In the genomic region with DNA sequence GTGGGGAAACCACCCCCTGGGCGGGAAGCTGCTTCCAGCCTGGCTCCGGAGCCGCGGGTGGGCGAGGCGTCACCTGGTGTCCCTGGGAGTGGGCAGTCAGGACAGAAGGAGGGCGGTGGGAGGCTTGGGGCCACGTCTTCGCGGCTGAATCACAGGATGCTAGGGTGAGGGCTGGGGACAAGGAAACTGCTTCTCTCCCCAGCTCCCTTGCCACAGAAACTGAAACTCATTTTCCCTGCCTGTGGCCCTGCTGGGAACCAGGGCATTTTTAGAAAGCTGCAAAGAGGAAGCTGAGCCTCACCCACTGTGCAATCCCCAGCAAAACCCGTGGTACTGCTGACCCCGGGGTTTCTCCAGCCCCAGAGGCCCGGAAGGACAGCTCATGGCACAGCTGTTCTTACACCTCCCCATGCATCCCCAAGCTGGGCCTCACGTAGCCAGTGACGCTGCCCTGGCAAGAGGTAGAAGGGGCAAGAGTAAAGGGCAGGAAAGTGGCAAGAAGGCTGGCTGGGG, we compare ENCODE assay signal across 8 cellular contexts. TPM values are rescaled to one million over a fixed set of nuclear protein-coding genes. Genes with fewer than 3 reads are reported as not detected.
DNase-seq lines count a peak whose midpoint lies in the region; ATAC-seq and TF ChIP-seq lines count a peak whose summit lies in the region.

No MANE protein-coding gene starts in this region.

- DNase-seq in EH (ENCODE audit: low read depth), result peak; percentile 90
- DNase-seq in M059J (ENCODE audit: low read depth), result peak; percentile 81
- DNase-seq in activated T-helper 1 cell treated with anti-CD3 and anti-CD28 coated beads, Interleukin-12 subunit alpha, Interleukin-12 subunit beta, Interleukin-2, Interleukin-4 antibody, amounts not matched to agents 30 ng/mL and 10 ng/mL and 1 ng/mL, durations not matched to agents 14 hours and 24 hours and 36 hours (ENCODE audit: low spot score), result peak; percentile 61
- peak; percentile 87 for DNase-seq in fibroblast of pulmonary artery (ENCODE audit: low read depth)
- DNase-seq in osteocyte (ENCODE audit: extremely low spot score, unreplicated experiment), result peak; percentile 91
- no peak for DNase-seq in D341Med (ENCODE audit: low spot score)
- DNase-seq in NCI-H1092 (lab: John Stamatoyannopoulos, UW), result no peak

- peak overlapping the region; percentile 95 for H3K27ac Mint-ChIP-seq in activated T-helper 1 cell treated with anti-CD3 and anti-CD28 coated beads, Interleukin-12 subunit alpha, Interleukin-12 subunit beta, Interleukin-2, Interleukin-4 antibody, amounts not matched to agents 30 ng/mL and 10 ng/mL and 1 ng/mL, durations not matched to agents 14 hours and 24 hours and 36 hours
- H3K27ac Mint-ChIP-seq in osteocyte (ENCODE audit: unreplicated experiment), result peak overlapping the region; percentile 95

- H3K4me1 Mint-ChIP-seq in activated T-helper 1 cell treated with anti-CD3 and anti-CD28 coated beads, Interleukin-12 subunit alpha, Interleukin-12 subunit beta, Interleukin-2, Interleukin-4 antibody, amounts not matched to agents 30 ng/mL and 10 ng/mL and 1 ng/mL, durations not matched to agents 14 hours and 24 hours and 36 hours (ENCODE audit: low read depth), result peaks cover 56% of the 10 kb centered on the region
- peaks cover 43% of the 10 kb centered on the region for H3K4me1 Mint-ChIP-seq in osteocyte (ENCODE audit: unreplicated experiment)

- H3K4me3 Mint-ChIP-seq in activated T-helper 1 cell treated with anti-CD3 and anti-CD28 coated beads, Interleukin-12 subunit alpha, Interleukin-12 subunit beta, Interleukin-2, Interleukin-4 antibody, amounts not matched to agents 30 ng/mL and 10 ng/mL and 1 ng/mL, durations not matched to agents 14 hours and 24 hours and 36 hours, result peak overlapping the region; percentile 85
- peak overlapping the region; percentile 54 for H3K4me3 Mint-ChIP-seq in osteocyte (ENCODE audit: unreplicated experiment)

- H3K9me3 Mint-ChIP-seq in activated T-helper 1 cell treated with anti-CD3 and anti-CD28 coated beads, Interleukin-12 subunit alpha, Interleukin-12 subunit beta, Interleukin-2, Interleukin-4 antibody, amounts not matched to agents 30 ng/mL and 10 ng/mL and 1 ng/mL, durations not matched to agents 14 hours and 24 hours and 36 hours, result no peaks in the 10 kb centered on the region
- H3K9me3 Mint-ChIP-seq in osteocyte (ENCODE audit: unreplicated experiment), result no peaks in the 10 kb centered on the region

- H3K27me3 Mint-ChIP-seq in activated T-helper 1 cell treated with anti-CD3 and anti-CD28 coated beads, Interleukin-12 subunit alpha, Interleukin-12 subunit beta, Interleukin-2, Interleukin-4 antibody, amounts not matched to agents 30 ng/mL and 10 ng/mL and 1 ng/mL, durations not matched to agents 14 hours and 24 hours and 36 hours (ENCODE audit: insufficient read depth), result no peaks in the 10 kb centered on the region
- H3K27me3 Mint-ChIP-seq in osteocyte (ENCODE audit: unreplicated experiment), result no peaks in the 10 kb centered on the region

- peak; percentile 39 for ATAC-seq in GM21447 (IDR thresholded peaks at IDR 0.05; ENCODE audit: unreplicated experiment)

- H3K4me3 ChIP-seq in fibroblast of pulmonary artery (replicated peaks; ENCODE audit: low read depth, low read length), result peak overlapping the region; percentile 18

- TF ChIP-seq CTCF in fibroblast of pulmonary artery (IDR thresholded peaks at IDR 0.05; ENCODE audit: low read length, missing control alignments), result no peak
- TF ChIP-seq CTCF in osteocyte (IDR thresholded peaks at IDR 0.05), result no peak

- peaks cover 3% of the 10 kb centered on the region for H3K36me3 Mint-ChIP-seq in activated T-helper 1 cell treated with anti-CD3 and anti-CD28 coated beads, Interleukin-12 subunit alpha, Interleukin-12 subunit beta, Interleukin-2, Interleukin-4 antibody, amounts not matched to agents 30 ng/mL and 10 ng/mL and 1 ng/mL, durations not matched to agents 14 hours and 24 hours and 36 hours (ENCODE audit: low read depth)
- H3K36me3 Mint-ChIP-seq in osteocyte (ENCODE audit: unreplicated experiment), result no peaks in the 10 kb centered on the region

- intact Hi-C loops in activated T-helper 1 cell treated with anti-CD3 and anti-CD28 coated beads, Interleukin-12 subunit alpha, Interleukin-12 subunit beta, Interleukin-2, Interleukin-4 antibody, amounts not matched to agents 30 ng/mL and 10 ng/mL and 1 ng/mL, durations not matched to agents 14 hours and 24 hours and 36 hours (cut with micrococcal nuclease), result loop anchor here (1.0 to 2.0 kb wide), 4 partner anchors 8 to 110 kb away; partner anchors contain the start of genes RHBDF2 and UBE2O

RNA-seq across cellular contexts. Expression of gene RHBDF2, which starts 8.2 kb away (rescaled TPM):
- 18.1 and 23.2 TPM in 2 replicates for total RNA-seq in M059J (2014; rRNA removed; shearing (Covaris generic))
- total RNA-seq in activated T-helper 1 cell treated with anti-CD3 and anti-CD28 coated beads, Interleukin-12 subunit alpha, Interleukin-12 subunit beta, Interleukin-2, Interleukin-4 antibody, amounts not matched to agents 30 ng/mL and 10 ng/mL and 1 ng/mL, durations not matched to agents 14 hours and 24 hours and 36 hours, result 53.2 and 53.7 TPM in 2 replicates
- 14.5 and 17.5 TPM in 2 replicates for total RNA-seq in osteocyte

RNA-seq across cellular contexts. Expression of gene AANAT, which starts 25.6 kb away (rescaled TPM):
- not detected in 2 replicates for total RNA-seq in M059J (2014; rRNA removed; shearing (Covaris generic))
- not detected in 2 replicates for total RNA-seq in activated T-helper 1 cell treated with anti-CD3 and anti-CD28 coated beads, Interleukin-12 subunit alpha, Interleukin-12 subunit beta, Interleukin-2, Interleukin-4 antibody, amounts not matched to agents 30 ng/mL and 10 ng/mL and 1 ng/mL, durations not matched to agents 14 hours and 24 hours and 36 hours
- not detected in 2 replicates for total RNA-seq in osteocyte

RNA-seq across cellular contexts. Expression of gene UBE2O, which starts 40.1 kb away (rescaled TPM):
- total RNA-seq in M059J (2014; rRNA removed; shearing (Covaris generic)), result 9.8 and 18.5 TPM in 2 replicates
- 44.9 and 45.1 TPM in 2 replicates for total RNA-seq in activated T-helper 1 cell treated with anti-CD3 and anti-CD28 coated beads, Interleukin-12 subunit alpha, Interleukin-12 subunit beta, Interleukin-2, Interleukin-4 antibody, amounts not matched to agents 30 ng/mL and 10 ng/mL and 1 ng/mL, durations not matched to agents 14 hours and 24 hours and 36 hours
- 30.7 and 32.4 TPM in 2 replicates for total RNA-seq in osteocyte

RNA-seq across cellular contexts. Expression of gene CYGB, which starts 44.5 kb away (rescaled TPM):
- total RNA-seq in M059J (2014; rRNA removed; shearing (Covaris generic)), result 0.62 TPM in 1 of 2 replicates, not detected in the other
- total RNA-seq in activated T-helper 1 cell treated with anti-CD3 and anti-CD28 coated beads, Interleukin-12 subunit alpha, Interleukin-12 subunit beta, Interleukin-2, Interleukin-4 antibody, amounts not matched to agents 30 ng/mL and 10 ng/mL and 1 ng/mL, durations not matched to agents 14 hours and 24 hours and 36 hours, result not detected in 2 replicates
- total RNA-seq in osteocyte, result 8.6 and 9.1 TPM in 2 replicates

RNA-seq across cellular contexts. Expression of gene PRCD, which starts 46.8 kb away (rescaled TPM):
- total RNA-seq in M059J (2014; rRNA removed; shearing (Covaris generic)), result 0.02 and 1.4 TPM in 2 replicates
- not detected in 2 replicates for total RNA-seq in activated T-helper 1 cell treated with anti-CD3 and anti-CD28 coated beads, Interleukin-12 subunit alpha, Interleukin-12 subunit beta, Interleukin-2, Interleukin-4 antibody, amounts not matched to agents 30 ng/mL and 10 ng/mL and 1 ng/mL, durations not matched to agents 14 hours and 24 hours and 36 hours
- 1.3 and 1.4 TPM in 2 replicates for total RNA-seq in osteocyte

Comparison
In these comparisons a context has a peak if more than half of its experiments do, and no peak if none do; other contexts are left out.
1. DNase-seq: peak in EH (single experiment), M059J (single experiment), activated T-helper 1 cell treated with anti-CD3 and anti-CD28 coated beads, Interleukin-12 subunit alpha, Interleukin-12 subunit beta, Interleukin-2, Interleukin-4 antibody, amounts not matched to agents 30 ng/mL and 10 ng/mL and 1 ng/mL, durations not matched to agents 14 hours and 24 hours and 36 hours (single experiment), fibroblast of pulmonary artery (single experiment) and osteocyte (single experiment); none in D341Med (single experiment) and NCI-H1092 (single experiment).